In the genomic region with DNA sequence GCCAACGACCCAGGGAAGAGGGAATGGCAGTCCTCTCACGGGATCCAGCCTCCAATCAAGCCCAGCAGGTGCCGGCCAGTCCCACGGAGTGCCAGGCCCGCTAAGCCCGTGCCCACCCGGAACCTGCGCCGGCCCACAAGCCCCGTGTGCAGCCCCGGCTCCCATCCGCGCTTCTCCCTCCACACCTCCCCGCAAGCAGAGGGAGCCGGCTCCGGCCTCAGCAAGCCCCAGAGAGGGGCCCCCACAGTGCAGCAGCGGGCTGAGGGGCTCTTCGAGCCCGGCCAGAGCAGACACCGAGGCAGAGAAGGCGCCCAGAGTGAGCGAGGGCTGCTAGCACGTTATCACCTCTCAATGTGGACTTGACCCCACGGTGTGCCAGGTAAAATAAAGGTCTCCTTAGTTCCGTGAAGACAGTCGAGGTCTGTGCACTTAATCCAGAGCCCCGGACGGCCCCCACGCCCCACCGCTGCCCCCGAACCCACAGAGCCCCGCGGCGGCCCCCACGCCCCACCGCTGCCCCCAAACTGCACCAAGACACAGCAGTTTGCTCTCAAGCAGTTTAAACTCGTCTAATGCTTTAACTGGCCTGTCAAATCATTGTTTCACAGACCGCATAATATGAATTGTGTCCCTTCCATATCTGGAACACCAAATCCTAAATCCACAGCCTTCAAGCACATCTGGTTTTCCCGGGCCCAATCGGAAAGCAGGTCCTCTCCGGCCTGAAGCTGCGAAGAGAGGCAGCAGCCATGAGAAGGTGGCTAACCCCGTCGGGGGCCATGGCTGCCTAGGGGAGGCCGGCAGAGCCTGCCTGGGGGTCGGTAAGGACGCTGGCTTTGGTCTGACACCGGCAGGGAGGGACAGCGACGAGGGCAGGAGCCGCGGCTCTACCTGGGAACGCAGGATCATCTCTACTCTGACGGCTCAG, we compare ENCODE assay signal across 18 cellular contexts.
DNase-seq lines count a peak whose midpoint lies in the region; ATAC-seq, FAIRE-seq and TF ChIP-seq lines count a peak whose summit lies in the region.
"Had no signal": no experiment of that assay in that cellular context is flagged by ENCODE, and none has a peak within 500 bp of the region (broad histone marks: within the 10 kb centered on the region; RNA-seq: fewer than 3 reads in every experiment).

No MANE protein-coding gene starts in this region.

- FAIRE-seq in frontal cortex (lab: Jason Lieb, UNC) = no peak
- FAIRE-seq: GM12891 had no signal

- H3K9me3 ChIP-seq in heart left ventricle (peaks cover 0 to 3% (median 0%) of the 10 kb centered on the region in 12 donors), right cardiac atrium (ENCODE audit: control insufficient read depth, low read length) (no peaks in the 10 kb centered on the region), osteoblast (ENCODE audit: low read depth, low read length) (no peaks in the 10 kb centered on the region), gastroesophageal sphincter (peaks cover 0 to 7% (median 0%) of the 10 kb centered on the region in 3 donors)

- intact Hi-C loops in heart left ventricle (cut with DNase I) (no loop called here), right cardiac atrium (cut with DNase I) (no loop called here), dorsolateral prefrontal cortex (cut with DNase I) (no loop called here)

- H2AFZ ChIP-seq in osteoblast (ENCODE audit: low read length) = no peak overlapping the region
- H2AFZ ChIP-seq: GM23248 had no signal

- no peak overlapping the region for H3K27ac ChIP-seq in heart left ventricle
- no peak overlapping the region for H3K27ac ChIP-seq in right cardiac atrium (ENCODE audit: low read length)
- no peak overlapping the region for H3K27ac ChIP-seq in dorsolateral prefrontal cortex
- H3K27ac ChIP-seq in osteoblast (ENCODE audit: low read depth, low read length) = no peak overlapping the region
- no peak overlapping the region for H3K27ac ChIP-seq in gastroesophageal sphincter
- H3K27ac ChIP-seq: C4-2B, GM23248 had no signal

- no peaks in the 10 kb centered on the region for H3K36me3 Mint-ChIP-seq in type B pancreatic cell

- H3K27me3 Mint-ChIP-seq in type B pancreatic cell = peaks cover 3% of the 10 kb centered on the region

- H3K4me2 ChIP-seq in osteoblast (ENCODE audit: insufficient read depth, low read length) = no peak overlapping the region

- 79 to 89% (median 87%) methylated on average over 43 to 54 of the region's 54 CpGs for WGBS in heart left ventricle, 4 donors
- WGBS in right cardiac atrium = 85% methylated on average over 54 of the region's 54 CpGs
- WGBS in gastroesophageal sphincter (ENCODE audit: low coverage in 1 of 2), 2 donors = 72% methylated on average over 5 of the region's 54 CpGs; no CpG with 5 or more reads in 1 of the 2 donors

- no peaks in the 10 kb centered on the region for H3K79me2 ChIP-seq in osteoblast (ENCODE audit: insufficient read depth, low read length)

- no peaks in the 10 kb centered on the region for H3K9me3 Mint-ChIP-seq in type B pancreatic cell

- no peak for TF ChIP-seq EP300 in gastroesophageal sphincter (IDR thresholded peaks at IDR 0.05)

- TF ChIP-seq CTCF in heart left ventricle (IDR thresholded peaks at IDR 0.05) = no peak
- TF ChIP-seq CTCF in dorsolateral prefrontal cortex (IDR thresholded peaks at IDR 0.05 in 54 of 56, conservative IDR thresholded peaks at IDR 0.05 in 2 of 56; ENCODE audit: low read depth in 1 of 56, partially characterized antibody in 56 of 56) = no peak
- TF ChIP-seq CTCF in osteoblast (IDR thresholded peaks at IDR 0.05; ENCODE audit: extremely low read depth, low read depth, low read length) = no peak
- no peak for TF ChIP-seq CTCF in type B pancreatic cell (conservative IDR thresholded peaks at IDR 0.05)
- no peak for TF ChIP-seq CTCF in gastroesophageal sphincter (IDR thresholded peaks at IDR 0.05)

- H3K4me3 ChIP-seq in heart left ventricle (no peak overlapping the region), right cardiac atrium (ENCODE audit: low read length) (no peak overlapping the region), dorsolateral prefrontal cortex (no peak overlapping the region), osteoblast (ENCODE audit: insufficient read depth, low read length) (no peak overlapping the region), gastroesophageal sphincter (no peak overlapping the region)
- H3K4me3 ChIP-seq: GM23248, K562 had no signal

- DNase-seq in heart left ventricle = peak in 3 of 5 donors; percentile 10 to 15 (median 13)
- DNase-seq in right cardiac atrium = no peak
- peak in 6 of 10 donors; percentile 2 to 35 (median 20) for DNase-seq in dorsolateral prefrontal cortex
- DNase-seq in osteoblast (ENCODE audit: insufficient read length, low spot score, missing footprints) = peak; percentile 38
- peak; percentile 52 for DNase-seq in type B pancreatic cell (ENCODE audit: extremely low spot score, unreplicated experiment)
- no peak for DNase-seq in frontal cortex (ENCODE audit: low spot score in 2 of 2)
- no peak for DNase-seq in HPDE6-E6E7 (ENCODE audit: extremely low spot score)
- DNase-seq: GF-D8, GM23248, MV-4-11, NCI-H2081, NCI-H748 treated with DMSO at 0.1 percent for 48 hours, OCI-M1, RPMI8226 had no signal

- H3K36me3 ChIP-seq in heart left ventricle (no peaks in the 10 kb centered on the region), osteoblast (ENCODE audit: insufficient read depth, low read length) (no peaks in the 10 kb centered on the region), gastroesophageal sphincter (no peaks in the 10 kb centered on the region)

- H3K27me3 ChIP-seq in heart left ventricle (peaks cover 0 to 3% (median 0%) of the 10 kb centered on the region in 9 donors), right cardiac atrium (ENCODE audit: control insufficient read depth, insufficient read depth) (no peaks in the 10 kb centered on the region), dorsolateral prefrontal cortex (peaks cover 0 to 5% (median 0%) of the 10 kb centered on the region in 45 donors), osteoblast (ENCODE audit: insufficient read depth, low read length) (no peaks in the 10 kb centered on the region), gastroesophageal sphincter (peaks cover 16% of the 10 kb centered on the region)

- no peaks in the 10 kb centered on the region for H3K4me1 Mint-ChIP-seq in type B pancreatic cell (ENCODE audit: unreplicated experiment)

- ATAC-seq in heart left ventricle = no peak
- no peak for ATAC-seq in right cardiac atrium
- ATAC-seq in gastroesophageal sphincter = no peak
- ATAC-seq: K562 had no signal

- no peak overlapping the region for H3K27ac Mint-ChIP-seq in type B pancreatic cell

- H3K4me1 ChIP-seq in heart left ventricle (no peaks in the 10 kb centered on the region), right cardiac atrium (ENCODE audit: control insufficient read depth, insufficient read depth, low read length) (no peaks in the 10 kb centered on the region), osteoblast (ENCODE audit: insufficient read depth, low read length) (no peaks in the 10 kb centered on the region), gastroesophageal sphincter (no peaks in the 10 kb centered on the region)

- TF ChIP-seq POLR2A in heart left ventricle (IDR thresholded peaks at IDR 0.05) = no peak
- no peak for TF ChIP-seq POLR2A in gastroesophageal sphincter (IDR thresholded peaks at IDR 0.05)

- H3K4me3 Mint-ChIP-seq in type B pancreatic cell = no peak overlapping the region

- H4K20me1 ChIP-seq in osteoblast (ENCODE audit: insufficient read depth, low read length) = no peaks in the 10 kb centered on the region

Comparison
In these comparisons a context has a peak if more than half of its experiments do, and no peak if none do; other contexts are left out.
1. DNase-seq: peak in heart left ventricle (3 of 5), dorsolateral prefrontal cortex (6 of 10), osteoblast (single experiment) and type B pancreatic cell (single experiment); none in right cardiac atrium (0 of 3), frontal cortex (0 of 2) and HPDE6-E6E7 (single experiment).